9 cellular contexts compared by ENCODE assay signal in genomic region chr7:98617960-98618418, GRCh38. TPM values are rescaled to one million over a fixed set of nuclear protein-coding genes. Genes with fewer than 3 reads are reported as not detected.
DNase-seq lines count a peak whose midpoint lies in the region; ATAC-seq and TF ChIP-seq lines count a peak whose summit lies in the region.
"Had no signal": no experiment of that assay in that cellular context is flagged by ENCODE, and none has a peak within 500 bp of the region (broad histone marks: within the 10 kb centered on the region; RNA-seq: fewer than 3 reads in every experiment).

No MANE protein-coding gene starts in this region.

- H3K27me3 ChIP-seq in WERI-Rb-1 (ENCODE audit: insufficient read depth, low read depth, severe bottlenecking), result no peaks in the 10 kb centered on the region
- H3K27me3 ChIP-seq in skeletal muscle satellite cell (ENCODE audit: control insufficient read depth, insufficient read depth, low read length), result peaks cover 12% of the 10 kb centered on the region

- H3K4me2 ChIP-seq in skeletal muscle satellite cell (ENCODE audit: low read length), result peak overlapping the region; percentile 80

- H3K9me3 ChIP-seq in HEK293 (ENCODE audit: control insufficient read depth, insufficient read depth, low read depth, low read length), result no peaks in the 10 kb centered on the region
- no peaks in the 10 kb centered on the region for H3K9me3 ChIP-seq in WERI-Rb-1 (ENCODE audit: severe bottlenecking)
- H3K9me3 ChIP-seq in iPS-18c (ENCODE audit: control insufficient read depth, insufficient read depth, low read length), result peaks cover 4% of the 10 kb centered on the region
- no peaks in the 10 kb centered on the region for H3K9me3 ChIP-seq in skeletal muscle satellite cell (replicated peaks; ENCODE audit: low read length)

- H3K4me3 ChIP-seq in HEK293 (ENCODE audit: low read depth, low read length) (peak overlapping the region; percentile 24), WERI-Rb-1 (ENCODE audit: low read depth, low read length) (peak overlapping the region; percentile 90), iPS-18c (ENCODE audit: insufficient read depth, low read depth, low read length) (peak overlapping the region; percentile 62), skeletal muscle satellite cell (ENCODE audit: low read length) (peak overlapping the region; percentile 85)

- H3K4me1 ChIP-seq in HEK293 (ENCODE audit: control insufficient read depth, insufficient read depth, low read length) (peaks cover 4% of the 10 kb centered on the region; the same call in 1 of the 2 replicates), skeletal muscle satellite cell (ENCODE audit: control insufficient read depth, insufficient read depth, low read length) (peaks cover 19% of the 10 kb centered on the region)

- peak; percentile 40 for DNase-seq in WERI-Rb-1
- no peak for DNase-seq in activated gamma-delta T cell treated with Interleukin-2 at 50 U/mL for 16 hours
- DNase-seq: effector memory CD8-positive, alpha-beta T cell had no signal

- CTCF ChIA-PET in HEK293 (lab: Yijun Ruan, JAX), result interaction anchor here (1.0 to 1.2 kb wide), 2 partner anchors 9 to 12 kb away, joined by 4 read pairs; no protein-coding TSS in a partner anchor

- no peak overlapping the region; the same call in 1 of the 2 replicates for H3K27ac ChIP-seq in HEK293 (ENCODE audit: extremely low read depth, low read depth, low read length)
- H3K27ac ChIP-seq in WERI-Rb-1, result peak overlapping the region; percentile 59

- H3K36me3 ChIP-seq in HEK293 (ENCODE audit: control insufficient read depth in 2 of 2, insufficient read depth in 1 of 2, low read length in 2 of 2) (no peaks in the 10 kb centered on the region), WERI-Rb-1 (peaks cover 24% of the 10 kb centered on the region), skeletal muscle satellite cell (ENCODE audit: insufficient read depth, low read length) (peaks cover 27% of the 10 kb centered on the region)

- ATAC-seq in GM19397 (IDR thresholded peaks at IDR 0.05; ENCODE audit: unreplicated experiment) (no peak), HG02623 (IDR thresholded peaks at IDR 0.05; ENCODE audit: unreplicated experiment) (no peak), GM19467 (IDR thresholded peaks at IDR 0.05; ENCODE audit: unreplicated experiment) (no peak)
- ATAC-seq: effector memory CD8-positive, alpha-beta T cell had no signal

- POLR2A ChIA-PET in HEK293 (lab: Yijun Ruan, JAX), result no interaction called here

- TF ChIP-seq CTCF in HEK293 (tag by site-specific recombination; IDR thresholded peaks at IDR 0.05) (no peak), WERI-Rb-1 (IDR thresholded peaks at IDR 0.05; ENCODE audit: low read depth, low read length) (no peak)

- H3K9ac ChIP-seq in skeletal muscle satellite cell (ENCODE audit: low read depth, low read length), result peak overlapping the region; percentile 86

TF ChIP-seq in HEK293, 187 proteins besides CTCF, POLR2A, EP300 and RAD21 (continues in another document):
- no peak; the same call in 1 of the 2 replicates for TF ChIP-seq ZBTB11 (tag by site-specific recombination; conservative IDR thresholded peaks at IDR 0.05; ENCODE audit: low read depth)
- TF ChIP-seq SP3 (tag by site-specific recombination; IDR thresholded peaks at IDR 0.05), result no peak
- TF ChIP-seq ZNF121 (tag by site-specific recombination; IDR thresholded peaks at IDR 0.05), result no peak
- no peak for TF ChIP-seq ZBTB6 (tag by site-specific recombination; IDR thresholded peaks at IDR 0.05)
- no peak for TF ChIP-seq ZFP41 (tag by site-specific recombination; IDR thresholded peaks at IDR 0.05; ENCODE audit: borderline replicate concordance)
- TF ChIP-seq PRDM2 (tag by site-specific recombination; IDR thresholded peaks at IDR 0.05; ENCODE audit: borderline replicate concordance), result no peak
- TF ChIP-seq KLF7 (tag by site-specific recombination; IDR thresholded peaks at IDR 0.05; ENCODE audit: borderline replicate concordance), result no peak
- TF ChIP-seq ZNF664 (tag by site-specific recombination; IDR thresholded peaks at IDR 0.05), result no peak
- TF ChIP-seq ZNF624 (tag by site-specific recombination; IDR thresholded peaks at IDR 0.05), result no peak
- TF ChIP-seq ZNF692 (tag by site-specific recombination; IDR thresholded peaks at IDR 0.05), result no peak
- TF ChIP-seq ZNF112 (tag by site-specific recombination; IDR thresholded peaks at IDR 0.05), result no peak

RNA-seq across cellular contexts. Expression of gene NPTX2, which starts 0.9 kb away (rescaled TPM):
- 18.0 and 21.0 TPM in 2 replicates for total RNA-seq in skeletal muscle satellite cell (2012; rRNA removed)

Comparison
In these comparisons a context has a peak if more than half of its experiments do, and no peak if none do; other contexts are left out.
1. H3K4me3 ChIP-seq: peak in every context shown above with its lines; median percentile 90 in WERI-Rb-1; 85 in skeletal muscle satellite cell; 62 in iPS-18c; 24 in HEK293.